9 cellular contexts compared by ENCODE assay signal in the genomic region with DNA sequence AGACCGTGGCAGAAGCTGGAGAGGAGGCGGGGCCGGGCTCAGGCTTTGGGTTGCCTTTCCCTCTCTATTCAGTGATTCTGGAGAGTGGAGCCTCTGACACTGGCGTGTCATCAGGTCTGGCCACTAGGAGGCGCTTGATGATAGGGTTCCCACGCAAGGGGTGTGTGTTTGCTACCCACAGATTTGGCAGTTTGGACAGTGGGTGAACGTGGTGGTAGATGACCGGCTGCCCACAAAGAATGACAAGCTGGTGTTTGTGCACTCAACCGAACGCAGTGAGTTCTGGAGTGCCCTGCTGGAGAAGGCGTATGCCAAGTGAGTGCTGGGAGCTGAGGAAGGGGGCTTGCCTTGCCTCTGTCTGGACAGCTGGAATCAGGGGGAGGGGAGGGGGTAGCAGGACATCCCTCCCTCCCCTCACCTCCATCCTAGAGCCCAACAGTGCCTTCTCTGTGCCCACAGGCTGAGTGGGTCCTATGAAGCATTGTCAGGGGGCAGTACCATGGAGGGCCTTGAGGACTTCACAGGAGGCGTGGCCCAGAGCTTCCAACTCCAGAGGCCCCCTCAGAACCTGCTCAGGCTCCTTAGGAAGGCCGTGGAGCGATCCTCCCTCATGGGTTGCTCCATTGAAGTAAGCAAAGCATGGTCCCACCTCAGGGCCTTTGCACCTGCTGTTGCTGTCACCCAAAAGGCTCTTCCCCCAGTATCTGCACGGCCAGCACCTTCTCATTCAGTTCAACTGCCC. TPM values are rescaled to one million over a fixed set of nuclear protein-coding genes. Genes with fewer than 3 reads are reported as not detected.
DNase-seq lines count a peak whose midpoint lies in the region; ATAC-seq and TF ChIP-seq lines count a peak whose summit lies in the region.
"Had no signal": no experiment of that assay in that cellular context is flagged by ENCODE, and none has a peak within 500 bp of the region (broad histone marks: within the 10 kb centered on the region; RNA-seq: fewer than 3 reads in every experiment).

No MANE protein-coding gene starts in this region.

- H3K4me2 ChIP-seq in BLaER1 (peak overlapping the region; percentile 45), OCI-LY7 (ENCODE audit: low read length) (no peak overlapping the region)

- H3K36me3 ChIP-seq in BLaER1 (no peaks in the 10 kb centered on the region), OCI-LY7 (ENCODE audit: insufficient read depth, low read length) (no peaks in the 10 kb centered on the region)

- peak; percentile 98 for TF ChIP-seq CTCF in OCI-LY7 (conservative IDR thresholded peaks at IDR 0.05; ENCODE audit: low read length)
- TF ChIP-seq CTCF in nephron (IDR thresholded peaks at IDR 0.05; ENCODE audit: unreplicated experiment in 3 of 3) = peak; percentile 83 to 89 (median 86)

- no peak overlapping the region for H3K4me3 Mint-ChIP-seq in nephron
- no peak overlapping the region for H3K4me3 Mint-ChIP-seq in stimulated activated naive B cell treated with anti-CD40 and anti-IgM and Interleukin-4, amounts not matched to agents 10 μg/mL and 1 μg/mL and 100 μg/mL, for 72 hours
- H3K4me3 Mint-ChIP-seq: T-helper 1 cell treated with Interleukin-12 subunit alpha and Interleukin-12 subunit beta and Interleukin-4 antibody, amounts not matched to agents 30 μg/mL and 1 μg/mL, for 36 hours had no signal

- H2AFZ ChIP-seq in OCI-LY7 (ENCODE audit: low read length) = no peak overlapping the region

- H3K4me1 Mint-ChIP-seq in nephron = peaks cover 6% of the 10 kb centered on the region
- peaks cover 17 to 27% of the 10 kb centered on the region in 2 donors for H3K4me1 Mint-ChIP-seq in stimulated activated naive B cell treated with anti-CD40 and anti-IgM and Interleukin-4, amounts not matched to agents 10 μg/mL and 1 μg/mL and 100 μg/mL, for 72 hours

- H3K9me3 ChIP-seq in BLaER1 (no peaks in the 10 kb centered on the region), OCI-LY7 (ENCODE audit: low read length) (no peaks in the 10 kb centered on the region)

- H3K27ac Mint-ChIP-seq in nephron = no peak overlapping the region
- no peak overlapping the region for H3K27ac Mint-ChIP-seq in stimulated activated naive B cell treated with anti-CD40 and anti-IgM and Interleukin-4, amounts not matched to agents 10 μg/mL and 1 μg/mL and 100 μg/mL, for 72 hours
- H3K27ac Mint-ChIP-seq: T-helper 1 cell treated with Interleukin-12 subunit alpha and Interleukin-12 subunit beta and Interleukin-4 antibody, amounts not matched to agents 30 μg/mL and 1 μg/mL, for 36 hours had no signal

- H3K27me3 Mint-ChIP-seq in nephron (ENCODE audit: low read depth) = peaks cover 15% of the 10 kb centered on the region
- peaks cover 18 to 34% of the 10 kb centered on the region in 2 donors for H3K27me3 Mint-ChIP-seq in stimulated activated naive B cell treated with anti-CD40 and anti-IgM and Interleukin-4, amounts not matched to agents 10 μg/mL and 1 μg/mL and 100 μg/mL, for 72 hours

- CTCF ChIA-PET in OCI-LY7 (lab: Charles Lee; ENCODE audit: unreplicated experiment) = interaction anchor here (0.9 to 1.3 kb wide), 3 partner anchors 49 to 84 kb away, joined by 3 to 6 read pairs (median 4); no protein-coding TSS in a partner anchor

- no peak overlapping the region for H3K9ac ChIP-seq in BLaER1

- no peaks in the 10 kb centered on the region for H3K36me3 Mint-ChIP-seq in nephron (ENCODE audit: low read depth)
- no peaks in the 10 kb centered on the region for H3K36me3 Mint-ChIP-seq in stimulated activated naive B cell treated with anti-CD40 and anti-IgM and Interleukin-4, amounts not matched to agents 10 μg/mL and 1 μg/mL and 100 μg/mL, for 72 hours

- POLR2A ChIA-PET in OCI-LY7 (lab: Charles Lee) = no interaction called here

- H3K9me2 ChIP-seq in OCI-LY7 (ENCODE audit: insufficient read depth, low read length) = no peaks in the 10 kb centered on the region

- DNase-seq in HS-5 (ENCODE audit: low read depth) = peak; percentile 22
- DNase-seq in OCI-LY7 (ENCODE audit: low spot score) = peak; percentile 82
- peak; percentile 92 for DNase-seq in activated CD8-positive, alpha-beta memory T cell treated with anti-CD3 and anti-CD28 coated beads, Interleukin-2, amount 50 U/mL, for 48 hours
- DNase-seq in stimulated activated naive B cell treated with anti-CD40 and anti-IgM and Interleukin-4, amounts not matched to agents 10 μg/mL and 1 μg/mL and 100 μg/mL, for 72 hours = peak; percentile 60

- H3K9me3 Mint-ChIP-seq in nephron = no peaks in the 10 kb centered on the region
- H3K9me3 Mint-ChIP-seq in stimulated activated naive B cell treated with anti-CD40 and anti-IgM and Interleukin-4, amounts not matched to agents 10 μg/mL and 1 μg/mL and 100 μg/mL, for 72 hours = no peaks in the 10 kb centered on the region
- H3K9me3 Mint-ChIP-seq: T-helper 1 cell treated with Interleukin-12 subunit alpha and Interleukin-12 subunit beta and Interleukin-4 antibody, amounts not matched to agents 30 μg/mL and 1 μg/mL, for 36 hours had no signal

- H3K4me1 ChIP-seq in BLaER1 (peaks cover 52% of the 10 kb centered on the region), OCI-LY7 (ENCODE audit: insufficient read depth, low read length, poor library complexity, severe bottlenecking) (no peaks in the 10 kb centered on the region)

- peak; percentile 69 for ATAC-seq in GM19043 (IDR thresholded peaks at IDR 0.05; ENCODE audit: low read depth, unreplicated experiment)
- peak; percentile 85 for ATAC-seq in esophagus mucosa
- peak; percentile 78 to 80 for ATAC-seq in stimulated activated naive B cell treated with anti-CD40 and anti-IgM and Interleukin-4, amounts not matched to agents 10 μg/mL and 1 μg/mL and 100 μg/mL, for 72 hours (replicated peaks)

- H4K20me1 ChIP-seq in BLaER1 = no peaks in the 10 kb centered on the region; the same call in 1 of the 2 replicates
- H4K20me1 ChIP-seq in OCI-LY7 (ENCODE audit: insufficient read depth, low read length) = no peaks in the 10 kb centered on the region

- H3K79me2 ChIP-seq in OCI-LY7 (ENCODE audit: insufficient read depth, low read depth, low read length) = no peaks in the 10 kb centered on the region

- no TSS peak for BruUV-seq in OCI-LY7 (replicated peaks; lab: Mats Ljungman, UMichigan)

- H3K27me3 ChIP-seq in BLaER1 = no peaks in the 10 kb centered on the region

- H3K4me3 ChIP-seq in BLaER1 = no peak overlapping the region
- H3K4me3 ChIP-seq in OCI-LY7 (ENCODE audit: low read depth, low read length, poor library complexity, severe bottlenecking) = no peak overlapping the region

- no peak overlapping the region for H3K27ac ChIP-seq in BLaER1
- no peak overlapping the region for H3K27ac ChIP-seq in OCI-LY7 (ENCODE audit: low read depth, low read length, poor library complexity, severe bottlenecking)

- intact Hi-C loops in OCI-LY7 (cut with micrococcal nuclease; ENCODE audit: unreplicated experiment) = loop anchor here (1.0 kb wide), 3 partner anchors 61 to 165 kb away; no protein-coding TSS in a partner anchor

RNA-seq across cellular contexts. Expression of gene CAPN11, which starts 14.3 kb away (rescaled TPM):
- not detected in 2 replicates for total RNA-seq in OCI-LY7 (2014; rRNA removed; shearing (Covaris generic))
- not detected in 2 replicates for total RNA-seq in OCI-LY7 (2022)
- 0.12 TPM for total RNA-seq in esophagus mucosa

RNA-seq across cellular contexts. Expression of gene MYMX, which starts 43.8 kb away (rescaled TPM):
- total RNA-seq in OCI-LY7 (2014; rRNA removed; shearing (Covaris generic)) = not detected in 2 replicates
- not detected in 2 replicates for total RNA-seq in OCI-LY7 (2022)
- 0.44 TPM for total RNA-seq in esophagus mucosa

RNA-seq across cellular contexts. Expression of gene TMEM63B, which starts 45.6 kb away (rescaled TPM):
- 3.7 and 5.4 TPM in 2 replicates for total RNA-seq in OCI-LY7 (2014; rRNA removed; shearing (Covaris generic))
- total RNA-seq in OCI-LY7 (2022) (10.0 and 10.2 TPM in 2 replicates), esophagus mucosa (42.4 TPM)

RNA-seq across cellular contexts. Expression of gene MRPL14, which starts 45.7 kb away (rescaled TPM):
- total RNA-seq in OCI-LY7 (2014; rRNA removed; shearing (Covaris generic)) = 87.2 and 97.8 TPM in 2 replicates
- 42.8 and 51.3 TPM in 2 replicates for total RNA-seq in OCI-LY7 (2022)
- total RNA-seq in esophagus mucosa = 47.4 TPM

RNA-seq across cellular contexts. Expression of gene SLC29A1, which starts 50.5 kb away (rescaled TPM):
- 51.5 and 52.6 TPM in 2 replicates for total RNA-seq in OCI-LY7 (2014; rRNA removed; shearing (Covaris generic))
- total RNA-seq in OCI-LY7 (2022) (54.1 and 64.6 TPM in 2 replicates), esophagus mucosa (12.8 TPM)

Comparison
In these comparisons a context has a peak if more than half of its experiments do, and no peak if none do; other contexts are left out.
1. DNase-seq: peak in every context shown above with its lines; median percentile 92 in activated CD8-positive, alpha-beta memory T cell treated with anti-CD3 and anti-CD28 coated beads, Interleukin-2, amount 50 U/mL, for 48 hours; 82 in OCI-LY7; 60 in stimulated activated naive B cell treated with anti-CD40 and anti-IgM and Interleukin-4, amounts not matched to agents 10 μg/mL and 1 μg/mL and 100 μg/mL, for 72 hours; 22 in HS-5.